In the genomic region with DNA sequence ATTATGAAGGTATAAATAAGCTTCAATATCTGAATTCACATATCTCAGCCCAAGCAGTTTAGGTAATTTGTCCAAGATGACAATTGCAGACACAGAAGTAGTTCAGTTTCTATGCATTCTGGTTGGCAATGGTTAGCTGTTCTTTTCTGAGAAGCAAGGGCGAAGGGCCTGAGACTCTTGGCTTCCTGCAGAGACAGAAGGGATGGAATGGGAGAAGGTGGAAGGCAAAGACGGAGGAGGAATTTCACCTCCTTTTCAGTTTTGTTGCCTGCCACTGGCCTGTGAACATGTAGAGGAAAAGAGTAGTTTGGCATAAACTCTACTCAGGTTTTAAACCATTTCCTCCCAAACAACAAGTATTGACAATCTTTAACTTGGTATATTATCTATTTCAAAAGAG, we compare ENCODE assay signal across 33 cellular contexts.
"Had no signal": no experiment of that assay in that cellular context is flagged by ENCODE, and none has a peak within 500 bp of the region (broad histone marks: within the 10 kb centered on the region; RNA-seq: fewer than 3 reads in every experiment).

No MANE protein-coding gene starts in this region.

- H3K4me3 Mint-ChIP-seq: activated CD4-positive, alpha-beta memory T cell treated with anti-CD3 and anti-CD28 coated beads for 36 hours; activated naive CD4-positive, alpha-beta T cell treated with anti-CD3 and anti-CD28 coated beads, Interleukin-2, amount 10 ng/mL, durations not matched to agents 7 days and 5 days; activated naive CD8-positive, alpha-beta T cell; activated naive CD8-positive, alpha-beta T cell treated with anti-CD3 and anti-CD28 coated beads, Interleukin-2, amount 50 U/mL, for 24 hours; activated T-cell treated with anti-CD3 and anti-CD28 coated beads, Interleukin-2, amount 50 U/mL, for 4 hours; brain; T-helper 1 cell treated with Interleukin-12 subunit alpha and Interleukin-12 subunit beta and Interleukin-4 antibody, amounts not matched to agents 30 μg/mL and 1 μg/mL, for 36 hours; T-helper 2 cell treated with Interferon-gamma antibody and Interleukin-4, amounts not matched to agents 5 μg/mL and 100 μg/mL, for 36 hours had no signal

- H3K27me3 ChIP-seq: SJSA1 had no signal

- H3K9me3 Mint-ChIP-seq: activated CD4-positive, alpha-beta memory T cell treated with anti-CD3 and anti-CD28 coated beads for 36 hours; activated naive CD8-positive, alpha-beta T cell treated with anti-CD3 and anti-CD28 coated beads, Interleukin-2, amount 50 U/mL, for 24 hours; brain; T-helper 1 cell treated with Interleukin-12 subunit alpha and Interleukin-12 subunit beta and Interleukin-4 antibody, amounts not matched to agents 30 μg/mL and 1 μg/mL, for 36 hours; T-helper 2 cell treated with Interferon-gamma antibody and Interleukin-4, amounts not matched to agents 5 μg/mL and 100 μg/mL, for 36 hours had no signal

- H3K36me3 ChIP-seq: SJSA1 had no signal

- H3K27me3 Mint-ChIP-seq: activated CD4-positive, alpha-beta memory T cell treated with anti-CD3 and anti-CD28 coated beads for 36 hours; activated naive CD4-positive, alpha-beta T cell treated with anti-CD3 and anti-CD28 coated beads, Interleukin-2, amount 10 ng/mL, durations not matched to agents 7 days and 5 days; activated naive CD8-positive, alpha-beta T cell; activated naive CD8-positive, alpha-beta T cell treated with anti-CD3 and anti-CD28 coated beads, Interleukin-2, amount 50 U/mL, for 24 hours had no signal

- H3K36me3 Mint-ChIP-seq: activated CD4-positive, alpha-beta memory T cell treated with anti-CD3 and anti-CD28 coated beads for 36 hours; activated naive CD4-positive, alpha-beta T cell treated with anti-CD3 and anti-CD28 coated beads, Interleukin-2, amount 10 ng/mL, durations not matched to agents 7 days and 5 days; activated naive CD8-positive, alpha-beta T cell; brain had no signal

- H3K4me1 ChIP-seq: SJSA1 had no signal

- H3K27ac ChIP-seq: SJSA1 had no signal

- DNase-seq: activated CD4-positive, alpha-beta memory T cell treated with anti-CD3 and anti-CD28 coated beads for 36 hours; activated CD4-positive, alpha-beta T cell treated with anti-CD3 and anti-CD28 coated beads for 4 hours; activated CD4-positive, alpha-beta T cell treated with anti-CD3 and anti-CD28 coated beads, Interleukin-2, amount 50 U/mL, for 1 hour; activated CD8-positive, alpha-beta memory T cell treated with anti-CD3 and anti-CD28 coated beads, Interleukin-2, amount 50 U/mL, for 4 hours; activated effector memory CD4-positive, alpha-beta T cell treated with Interleukin-2 at 50 U/mL for 16 hours; activated naive CD4-positive, alpha-beta T cell treated with anti-CD3 and anti-CD28 coated beads, Interleukin-2, amount 10 ng/mL, durations not matched to agents 7 days and 5 days; activated naive CD8-positive, alpha-beta T cell treated with anti-CD3 and anti-CD28 coated beads, Interleukin-2, amount 50 U/mL, for 24 hours; activated T-cell treated with anti-CD3 and anti-CD28 coated beads for 4 hours; activated T-cell treated with anti-CD3 and anti-CD28 coated beads, Interleukin-2, amount 50 U/mL, for 4 hours; anterior cingulate cortex; caudate nucleus; cerebellar nuclear complex; Karpas-422; NCI-H1105 treated with DMSO at 0.1 percent for 48 hours; NCI-H1436; NCI-H1694; NCI-H1930; NCI-H2081 treated with DMSO at 0.1 percent for 48 hours; NCI-H226; NCI-H524 treated with DMSO at 0.1 percent for 48 hours; NCI-H748 treated with DMSO at 0.1 percent for 48 hours; RPMI8226; SHP77 treated with DMSO at 0.1 percent for 48 hours; SK-N-SH had no signal

- H3K9me3 ChIP-seq: SJSA1, SK-N-SH had no signal

- ATAC-seq: activated CD4-positive, CD25-positive, alpha-beta regulatory T cell treated with anti-CD3 and anti-CD28 coated beads, Interleukin-2, amount 50 U/mL, for 24 hours; activated naive CD8-positive, alpha-beta T cell treated with anti-CD3 and anti-CD28 coated beads, Interleukin-2, amount 50 U/mL, for 24 hours; activated T-cell treated with anti-CD3 and anti-CD28 coated beads, Interleukin-2, amount 50 U/mL, for 4 hours; Panc1 had no signal

- H3K27ac Mint-ChIP-seq: activated CD4-positive, alpha-beta memory T cell treated with anti-CD3 and anti-CD28 coated beads for 36 hours; activated naive CD4-positive, alpha-beta T cell treated with anti-CD3 and anti-CD28 coated beads, Interleukin-2, amount 10 ng/mL, durations not matched to agents 7 days and 5 days; activated naive CD8-positive, alpha-beta T cell; activated naive CD8-positive, alpha-beta T cell treated with anti-CD3 and anti-CD28 coated beads, Interleukin-2, amount 50 U/mL, for 24 hours; brain; T-helper 1 cell treated with Interleukin-12 subunit alpha and Interleukin-12 subunit beta and Interleukin-4 antibody, amounts not matched to agents 30 μg/mL and 1 μg/mL, for 36 hours; T-helper 2 cell treated with Interferon-gamma antibody and Interleukin-4, amounts not matched to agents 5 μg/mL and 100 μg/mL, for 36 hours had no signal

- H3K4me3 ChIP-seq: SJSA1 had no signal

- FAIRE-seq: bronchial epithelial cell, TTC549 had no signal

- H3K4me2 ChIP-seq: SK-N-SH had no signal

- H3K4me1 Mint-ChIP-seq: activated naive CD4-positive, alpha-beta T cell treated with anti-CD3 and anti-CD28 coated beads, Interleukin-2, amount 10 ng/mL, durations not matched to agents 7 days and 5 days; activated naive CD8-positive, alpha-beta T cell treated with anti-CD3 and anti-CD28 coated beads, Interleukin-2, amount 50 U/mL, for 24 hours had no signal

- H3K9ac ChIP-seq: SK-N-SH had no signal
